ENCODE assay signal across 1 cellular context in genomic region chr20:63210011-63210605, GRCh38.
TF ChIP-seq lines count a peak whose summit lies in the region.

No MANE protein-coding gene starts in this region.

TF ChIP-seq in WTC11, 78 proteins besides CTCF, POLR2A, EP300 and RAD21 (continued from another document):
- TF ChIP-seq FOXP4 (CRISPR knock-in tag; IDR thresholded peaks at IDR 0.05) = no peak
- no peak for TF ChIP-seq ATF2 (CRISPR knock-in tag; IDR thresholded peaks at IDR 0.05; ENCODE audit: borderline replicate concordance, low read depth)
- no peak for TF ChIP-seq ATF1 (CRISPR knock-in tag; IDR thresholded peaks at IDR 0.05)
- TF ChIP-seq ZNF263 (CRISPR knock-in tag; IDR thresholded peaks at IDR 0.05; ENCODE audit: low read depth) = no peak
- no peak for TF ChIP-seq PRDM15 (CRISPR knock-in tag; IDR thresholded peaks at IDR 0.05)
- TF ChIP-seq NFE2L1 (CRISPR knock-in tag; IDR thresholded peaks at IDR 0.05) = no peak
- TF ChIP-seq E2F1 (CRISPR knock-in tag; IDR thresholded peaks at IDR 0.05) = no peak
